In genomic region chr19:53983457-53984289, GRCh38 we compare ENCODE assay signal across 1 cellular context.
TF ChIP-seq lines count a peak whose summit lies in the region.

No MANE protein-coding gene starts in this region.

TF ChIP-seq in A549, 52 proteins besides CTCF, POLR2A, EP300 and RAD21 (continued from another document):
- TF ChIP-seq E2F6 (IDR thresholded peaks at IDR 0.05; ENCODE audit: borderline replicate concordance, low read depth) (no peak), HES2 (IDR thresholded peaks at IDR 0.05) (no peak), KDM1A (IDR thresholded peaks at IDR 0.05; ENCODE audit: low read depth) (peak; percentile 70; the same call in 1 of the 2 replicates), FOSB (CRISPR knock-in tag; IDR thresholded peaks at IDR 0.05) (no peak), TP53 (CRISPR knock-in tag; IDR thresholded peaks at IDR 0.05) (peak; percentile 60; the same call in 1 of the 2 replicates), HOXB5 (CRISPR knock-in tag; IDR thresholded peaks at IDR 0.05) (no peak), CHD4 (IDR thresholded peaks at IDR 0.05; ENCODE audit: borderline replicate concordance) (0 out of 2 replicates have a peak, but pooled peaks have one; percentile 41), HOXA7 (CRISPR knock-in tag; IDR thresholded peaks at IDR 0.05) (peak; percentile 67; the same call in 1 of the 2 replicates)
